ENCODE assay signal across 1 cellular context in the genomic region with DNA sequence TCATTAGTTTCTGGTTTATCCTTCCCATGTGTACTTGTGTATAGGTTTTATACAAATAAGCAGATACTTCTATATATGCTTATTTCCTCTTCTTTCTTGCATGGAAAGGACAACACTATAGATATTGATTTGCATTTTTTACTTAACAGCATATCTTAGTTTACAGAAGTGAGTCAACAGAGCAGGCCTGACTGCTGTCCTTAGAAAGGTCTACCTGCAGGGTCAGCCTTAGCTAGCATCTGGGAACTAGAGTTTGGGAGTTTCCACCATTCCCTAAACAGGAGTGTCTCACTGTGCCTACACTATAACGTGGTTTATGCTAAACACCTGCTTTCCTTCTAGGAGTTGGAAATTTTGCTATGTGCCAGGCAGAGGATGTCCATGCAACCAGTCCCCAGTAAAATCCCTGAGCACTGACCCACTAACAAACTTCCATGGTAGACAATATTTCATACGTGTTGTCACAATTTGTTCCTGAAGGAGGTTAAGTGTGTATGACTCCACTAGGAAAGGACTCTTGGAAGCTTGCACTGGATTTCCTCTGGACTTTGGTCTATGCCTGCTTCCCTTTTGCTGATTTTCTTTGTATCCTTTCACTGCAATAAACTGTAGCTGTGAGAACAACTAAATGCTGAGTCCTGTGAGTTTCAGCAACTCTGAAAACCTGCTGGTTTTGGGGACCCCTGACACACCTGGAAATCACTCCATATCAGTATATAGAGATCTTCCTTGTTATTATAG.
TF ChIP-seq lines count a peak whose summit lies in the region.

No MANE protein-coding gene starts in this region.

TF ChIP-seq in HepG2, 621 proteins besides CTCF, POLR2A, EP300 and RAD21 (continued from another document):
- TF ChIP-seq NR2F6 (IDR thresholded peaks at IDR 0.05): 0 out of 2 replicates have a peak, but pooled peaks have one; percentile 20
- peak; percentile 42; the same call in 1 of the 2 replicates for TF ChIP-seq NR2F6 (CRISPR knock-in tag; IDR thresholded peaks at IDR 0.05)
- TF ChIP-seq CREM (IDR thresholded peaks at IDR 0.05): 0 out of 2 replicates have a peak, but pooled peaks have one; percentile 24
- no peak for TF ChIP-seq CREM (CRISPR knock-in tag; IDR thresholded peaks at IDR 0.05)
- TF ChIP-seq, protein P1, sequence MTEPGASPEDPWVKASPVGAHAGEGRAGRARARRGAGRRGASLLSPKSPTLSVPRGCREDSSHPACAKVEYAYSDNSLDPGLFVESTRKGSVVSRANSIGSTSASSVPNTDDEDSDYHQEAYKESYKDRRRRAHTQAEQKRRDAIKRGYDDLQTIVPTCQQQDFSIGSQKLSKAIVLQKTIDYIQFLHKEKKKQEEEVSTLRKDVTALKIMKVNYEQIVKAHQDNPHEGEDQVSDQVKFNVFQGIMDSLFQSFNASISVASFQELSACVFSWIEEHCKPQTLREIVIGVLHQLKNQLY (CRISPR knock-in tag; IDR thresholded peaks at IDR 0.05): no peak
- no peak for TF ChIP-seq ZNF816 (CRISPR knock-in tag; IDR thresholded peaks at IDR 0.05; ENCODE audit: borderline replicate concordance)
- no peak for TF ChIP-seq ZFY (CRISPR knock-in tag; IDR thresholded peaks at IDR 0.05)
- peak; percentile 31; the same call in 1 of the 2 replicates for TF ChIP-seq FOXK1 (CRISPR knock-in tag; IDR thresholded peaks at IDR 0.05; ENCODE audit: borderline replicate concordance, low read depth)
- TF ChIP-seq FOSL2 (CRISPR knock-in tag; IDR thresholded peaks at IDR 0.05): 0 out of 2 replicates have a peak, but pooled peaks have one; percentile 26
- no peak for TF ChIP-seq ZNF777 (CRISPR knock-in tag; IDR thresholded peaks at IDR 0.05)
- no peak for TF ChIP-seq YEATS2 (CRISPR knock-in tag; IDR thresholded peaks at IDR 0.05; ENCODE audit: borderline replicate concordance)
- TF ChIP-seq PITX1 (CRISPR knock-in tag; IDR thresholded peaks at IDR 0.05): no peak
- TF ChIP-seq FOXP1 (IDR thresholded peaks at IDR 0.05): no peak
- peak; percentile 80 for TF ChIP-seq FOXP1 (CRISPR knock-in tag; IDR thresholded peaks at IDR 0.05)
- no peak for TF ChIP-seq SNRNP70 (IDR thresholded peaks at IDR 0.05; ENCODE audit: low read depth, low read length)
- TF ChIP-seq KLF13 (CRISPR knock-in tag; IDR thresholded peaks at IDR 0.05): no peak
- TF ChIP-seq, protein P2, sequence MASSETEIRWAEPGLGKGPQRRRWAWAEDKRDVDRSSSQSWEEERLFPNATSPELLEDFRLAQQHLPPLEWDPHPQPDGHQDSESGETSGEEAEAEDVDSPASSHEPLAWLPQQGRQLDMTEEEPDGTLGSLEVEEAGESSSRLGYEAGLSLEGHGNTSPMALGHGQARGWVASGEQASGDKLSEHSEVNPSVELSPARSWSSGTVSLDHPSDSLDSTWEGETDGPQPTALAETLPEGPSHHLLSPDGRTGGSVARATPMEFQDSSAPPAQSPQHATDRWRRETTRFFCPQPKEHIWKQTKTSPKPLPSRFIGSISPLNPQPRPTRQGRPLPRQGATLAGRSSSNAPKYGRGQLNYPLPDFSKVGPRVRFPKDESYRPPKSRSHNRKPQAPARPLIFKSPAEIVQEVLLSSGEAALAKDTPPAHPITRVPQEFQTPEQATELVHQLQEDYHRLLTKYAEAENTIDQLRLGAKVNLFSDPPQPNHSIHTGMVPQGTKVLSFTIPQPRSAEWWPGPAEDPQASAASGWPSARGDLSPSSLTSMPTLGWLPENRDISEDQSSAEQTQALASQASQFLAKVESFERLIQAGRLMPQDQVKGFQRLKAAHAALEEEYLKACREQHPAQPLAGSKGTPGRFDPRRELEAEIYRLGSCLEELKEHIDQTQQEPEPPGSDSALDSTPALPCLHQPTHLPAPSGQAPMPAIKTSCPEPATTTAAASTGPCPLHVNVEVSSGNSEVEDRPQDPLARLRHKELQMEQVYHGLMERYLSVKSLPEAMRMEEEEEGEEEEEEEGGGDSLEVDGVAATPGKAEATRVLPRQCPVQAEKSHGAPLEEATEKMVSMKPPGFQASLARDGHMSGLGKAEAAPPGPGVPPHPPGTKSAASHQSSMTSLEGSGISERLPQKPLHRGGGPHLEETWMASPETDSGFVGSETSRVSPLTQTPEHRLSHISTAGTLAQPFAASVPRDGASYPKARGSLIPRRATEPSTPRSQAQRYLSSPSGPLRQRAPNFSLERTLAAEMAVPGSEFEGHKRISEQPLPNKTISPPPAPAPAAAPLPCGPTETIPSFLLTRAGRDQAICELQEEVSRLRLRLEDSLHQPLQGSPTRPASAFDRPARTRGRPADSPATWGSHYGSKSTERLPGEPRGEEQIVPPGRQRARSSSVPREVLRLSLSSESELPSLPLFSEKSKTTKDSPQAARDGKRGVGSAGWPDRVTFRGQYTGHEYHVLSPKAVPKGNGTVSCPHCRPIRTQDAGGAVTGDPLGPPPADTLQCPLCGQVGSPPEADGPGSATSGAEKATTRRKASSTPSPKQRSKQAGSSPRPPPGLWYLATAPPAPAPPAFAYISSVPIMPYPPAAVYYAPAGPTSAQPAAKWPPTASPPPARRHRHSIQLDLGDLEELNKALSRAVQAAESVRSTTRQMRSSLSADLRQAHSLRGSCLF (CRISPR knock-in tag; IDR thresholded peaks at IDR 0.05; ENCODE audit: borderline replicate concordance): no peak
- TF ChIP-seq, protein P3, sequence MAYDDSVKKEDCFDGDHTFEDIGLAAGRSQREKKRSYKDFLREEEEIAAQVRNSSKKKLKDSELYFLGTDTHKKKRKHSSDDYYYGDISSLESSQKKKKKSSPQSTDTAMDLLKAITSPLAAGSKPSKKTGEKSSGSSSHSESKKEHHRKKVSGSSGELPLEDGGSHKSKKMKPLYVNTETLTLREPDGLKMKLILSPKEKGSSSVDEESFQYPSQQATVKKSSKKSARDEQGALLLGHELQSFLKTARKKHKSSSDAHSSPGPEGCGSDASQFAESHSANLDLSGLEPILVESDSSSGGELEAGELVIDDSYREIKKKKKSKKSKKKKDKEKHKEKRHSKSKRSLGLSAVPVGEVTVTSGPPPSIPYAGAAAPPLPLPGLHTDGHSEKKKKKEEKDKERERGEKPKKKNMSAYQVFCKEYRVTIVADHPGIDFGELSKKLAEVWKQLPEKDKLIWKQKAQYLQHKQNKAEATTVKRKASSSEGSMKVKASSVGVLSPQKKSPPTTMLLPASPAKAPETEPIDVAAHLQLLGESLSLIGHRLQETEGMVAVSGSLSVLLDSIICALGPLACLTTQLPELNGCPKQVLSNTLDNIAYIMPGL (CRISPR knock-in tag; IDR thresholded peaks at IDR 0.05; ENCODE audit: borderline replicate concordance in 1 of 2, low read depth in 1 of 2): 0 out of 4 replicates have a peak, but pooled peaks of 1 of the 2 experiments have one; percentile 40
- TF ChIP-seq THAP11 (CRISPR knock-in tag; IDR thresholded peaks at IDR 0.05): 0 out of 2 replicates have a peak, but pooled peaks have one; percentile 14
- TF ChIP-seq, protein P4, sequence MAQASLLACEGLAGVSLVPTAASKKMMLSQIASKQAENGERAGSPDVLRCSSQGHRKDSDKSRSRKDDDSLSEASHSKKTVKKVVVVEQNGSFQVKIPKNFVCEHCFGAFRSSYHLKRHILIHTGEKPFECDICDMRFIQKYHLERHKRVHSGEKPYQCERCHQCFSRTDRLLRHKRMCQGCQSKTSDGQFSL (CRISPR knock-in tag; IDR thresholded peaks at IDR 0.05): no peak
- TF ChIP-seq, protein P5, sequence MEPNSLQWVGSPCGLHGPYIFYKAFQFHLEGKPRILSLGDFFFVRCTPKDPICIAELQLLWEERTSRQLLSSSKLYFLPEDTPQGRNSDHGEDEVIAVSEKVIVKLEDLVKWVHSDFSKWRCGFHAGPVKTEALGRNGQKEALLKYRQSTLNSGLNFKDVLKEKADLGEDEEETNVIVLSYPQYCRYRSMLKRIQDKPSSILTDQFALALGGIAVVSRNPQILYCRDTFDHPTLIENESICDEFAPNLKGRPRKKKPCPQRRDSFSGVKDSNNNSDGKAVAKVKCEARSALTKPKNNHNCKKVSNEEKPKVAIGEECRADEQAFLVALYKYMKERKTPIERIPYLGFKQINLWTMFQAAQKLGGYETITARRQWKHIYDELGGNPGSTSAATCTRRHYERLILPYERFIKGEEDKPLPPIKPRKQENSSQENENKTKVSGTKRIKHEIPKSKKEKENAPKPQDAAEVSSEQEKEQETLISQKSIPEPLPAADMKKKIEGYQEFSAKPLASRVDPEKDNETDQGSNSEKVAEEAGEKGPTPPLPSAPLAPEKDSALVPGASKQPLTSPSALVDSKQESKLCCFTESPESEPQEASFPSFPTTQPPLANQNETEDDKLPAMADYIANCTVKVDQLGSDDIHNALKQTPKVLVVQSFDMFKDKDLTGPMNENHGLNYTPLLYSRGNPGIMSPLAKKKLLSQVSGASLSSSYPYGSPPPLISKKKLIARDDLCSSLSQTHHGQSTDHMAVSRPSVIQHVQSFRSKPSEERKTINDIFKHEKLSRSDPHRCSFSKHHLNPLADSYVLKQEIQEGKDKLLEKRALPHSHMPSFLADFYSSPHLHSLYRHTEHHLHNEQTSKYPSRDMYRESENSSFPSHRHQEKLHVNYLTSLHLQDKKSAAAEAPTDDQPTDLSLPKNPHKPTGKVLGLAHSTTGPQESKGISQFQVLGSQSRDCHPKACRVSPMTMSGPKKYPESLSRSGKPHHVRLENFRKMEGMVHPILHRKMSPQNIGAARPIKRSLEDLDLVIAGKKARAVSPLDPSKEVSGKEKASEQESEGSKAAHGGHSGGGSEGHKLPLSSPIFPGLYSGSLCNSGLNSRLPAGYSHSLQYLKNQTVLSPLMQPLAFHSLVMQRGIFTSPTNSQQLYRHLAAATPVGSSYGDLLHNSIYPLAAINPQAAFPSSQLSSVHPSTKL (CRISPR knock-in tag; IDR thresholded peaks at IDR 0.05): peak; percentile 44; the same call in 1 of the 2 replicates
- peak; percentile 77 for TF ChIP-seq RARA (CRISPR knock-in tag; IDR thresholded peaks at IDR 0.05)
